ENCODE assay signal across 27 cellular contexts in the genomic region with DNA sequence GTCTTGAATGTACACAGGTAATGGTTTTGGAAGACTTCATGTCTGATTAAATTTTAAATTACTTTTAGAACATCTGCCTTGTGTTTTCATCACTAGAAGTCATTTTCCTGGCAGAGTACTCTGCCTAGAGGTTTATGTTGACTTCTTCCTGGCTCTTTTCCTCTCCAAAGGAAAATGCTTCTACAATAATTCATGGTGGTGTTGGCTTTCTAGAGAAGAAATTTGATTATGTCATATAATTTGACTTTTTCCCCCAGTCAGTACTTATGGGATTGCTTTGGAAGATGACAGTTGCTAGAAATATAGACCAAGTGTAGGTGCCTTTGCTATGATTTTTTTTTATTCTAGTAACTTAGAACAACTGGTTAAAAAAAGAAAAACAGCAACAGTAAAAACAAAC. TPM values are rescaled to one million over a fixed set of nuclear protein-coding genes. Genes with fewer than 3 reads are reported as not detected.
"Had no signal": no experiment of that assay in that cellular context is flagged by ENCODE, and none has a peak within 500 bp of the region (broad histone marks: within the 10 kb centered on the region; RNA-seq: fewer than 3 reads in every experiment).

No MANE protein-coding gene starts in this region.

- H3K27ac Mint-ChIP-seq: progenitor cell of endocrine pancreas; stimulated activated memory B cell treated with anti-CD40 and anti-IgM and Interleukin-4, amounts not matched to agents 10 μg/mL and 1 μg/mL and 100 μg/mL, for 72 hours had no signal

- H3K27ac ChIP-seq: heart right ventricle, hepatocyte, left ventricle myocardium inferior, ovary, right atrium auricular region, right lobe of liver, stomach, testis, thyroid gland, transverse colon, upper lobe of left lung had no signal

- H3K79me2 ChIP-seq: hepatocyte had no signal

- ATAC-seq: heart right ventricle; mucosa of descending colon; naive thymus-derived CD4-positive, alpha-beta T cell; right lobe of liver; stimulated activated memory B cell treated with anti-CD40 and anti-IgM and Interleukin-4, amounts not matched to agents 10 μg/mL and 1 μg/mL and 100 μg/mL, for 72 hours; stimulated activated naive CD8-positive, alpha-beta T cell treated with anti-CD3 and anti-CD28 coated beads, Interleukin-15, Interleukin-2, amounts not matched to agents 100 U/mL and 50 U/mL, for 24 hours had no signal

- H3K9me3 ChIP-seq: heart right ventricle, left ventricle myocardium inferior, mucosa of descending colon, ovary, right atrium auricular region, right lobe of liver, stomach, testis, thyroid gland, transverse colon, upper lobe of left lung had no signal

- DNase-seq: heart right ventricle; islet precursor cell; left ventricle myocardium inferior; mesendoderm; midbrain; mucosa of descending colon; naive thymus-derived CD4-positive, alpha-beta T cell; ovary; right lobe of liver; stimulated activated CD4-positive, alpha-beta T cell treated with anti-CD3 and anti-CD28 coated beads, Interleukin-1b, Interleukin-23, amount 100 ng/mL, for 48 hours; stimulated activated CD4-positive, alpha-beta T cell treated with anti-CD3 and anti-CD28 coated beads, Interleukin-2, amount 100 ng/mL, for 48 hours; stimulated activated CD4-positive, alpha-beta T cell treated with anti-CD3 and anti-CD28 coated beads, Interleukin-4, amount 100 ng/mL, for 4 hours; stimulated activated CD8-positive, alpha-beta memory T cell treated with anti-CD3 and anti-CD28 coated beads, Interleukin-4, amount 100 ng/mL, for 48 hours; stimulated activated naive CD8-positive, alpha-beta T cell treated with anti-CD3 and anti-CD28 coated beads, Interleukin-15, Interleukin-2, amounts not matched to agents 100 U/mL and 50 U/mL, for 24 hours; stomach; testis; thyroid gland; transverse colon; upper lobe of left lung had no signal

- H3K4me3 Mint-ChIP-seq: naive thymus-derived CD4-positive, alpha-beta T cell; stimulated activated memory B cell treated with anti-CD40 and anti-IgM and Interleukin-4, amounts not matched to agents 10 μg/mL and 1 μg/mL and 100 μg/mL, for 72 hours had no signal

- H3K36me3 Mint-ChIP-seq: stimulated activated memory B cell treated with anti-CD40 and anti-IgM and Interleukin-4, amounts not matched to agents 10 μg/mL and 1 μg/mL and 100 μg/mL, for 72 hours had no signal

- H3K4me1 ChIP-seq: left ventricle myocardium inferior, right atrium auricular region, testis, thyroid gland had no signal

- H3K27me3 ChIP-seq: hepatocyte, ovary, right atrium auricular region, right lobe of liver, stomach, testis, thyroid gland, transverse colon, upper lobe of left lung had no signal

- H3K4me1 Mint-ChIP-seq: stimulated activated memory B cell treated with anti-CD40 and anti-IgM and Interleukin-4, amounts not matched to agents 10 μg/mL and 1 μg/mL and 100 μg/mL, for 72 hours had no signal

- H3K9me3 Mint-ChIP-seq: naive thymus-derived CD4-positive, alpha-beta T cell; stimulated activated memory B cell treated with anti-CD40 and anti-IgM and Interleukin-4, amounts not matched to agents 10 μg/mL and 1 μg/mL and 100 μg/mL, for 72 hours had no signal

- H3K27me3 Mint-ChIP-seq: naive thymus-derived CD4-positive, alpha-beta T cell; progenitor cell of endocrine pancreas; stimulated activated memory B cell treated with anti-CD40 and anti-IgM and Interleukin-4, amounts not matched to agents 10 μg/mL and 1 μg/mL and 100 μg/mL, for 72 hours had no signal

- H3K4me3 ChIP-seq: heart right ventricle, hepatocyte, left ventricle myocardium inferior, lung, mucosa of descending colon, ovary, right atrium auricular region, right lobe of liver, smooth muscle cell, stomach, testis, thyroid gland, transverse colon, upper lobe of left lung had no signal

- H3K36me3 ChIP-seq: heart right ventricle, left ventricle myocardium inferior, ovary, right atrium auricular region, thyroid gland, transverse colon, upper lobe of left lung had no signal

- FAIRE-seq: urothelium cell line had no signal

- H3K4me2 ChIP-seq: hepatocyte, smooth muscle cell had no signal

- H2AFZ ChIP-seq: hepatocyte had no signal

RNA-seq across cellular contexts. Expression of a gene that starts 46.7 kb away (rescaled TPM):
- total RNA-seq: naive thymus-derived CD4-positive, alpha-beta T cell; progenitor cell of endocrine pancreas; testis had no signal
- polyA plus RNA-seq: neural cell, smooth muscle cell had no signal
